In genomic region chr12:56221757-56222530, GRCh38 we compare ENCODE assay signal across 8 cellular contexts. TPM values are rescaled to one million over a fixed set of nuclear protein-coding genes. Genes with fewer than 3 reads are reported as not detected.
A peak's percentile ranks its signal among the peaks of the same experiment; 100 is the strongest.
DNase-seq lines count a peak whose midpoint lies in the region; ATAC-seq and TF ChIP-seq lines count a peak whose summit lies in the region.

Gene RNF41 (minus strand): TSS chr12:56221922. CDS start chr12:56214047, 7,875 bp downstream.

- DNase-seq in DMS53 treated with DMSO at 0.1 percent for 48 hours (lab: John Stamatoyannopoulos, UW; ENCODE audit: unreplicated experiment): peak; percentile 95
- peak; percentile 97 to 99 (median 97) for DNase-seq in Peyer's patch
- peak; percentile 95 to 96 for DNase-seq in activated T-cell treated with anti-CD3 and anti-CD28 coated beads, Interleukin-2, amount 50 U/mL, for 48 hours
- DNase-seq in stimulated activated CD8-positive, alpha-beta memory T cell treated with anti-CD3 and anti-CD28 coated beads, Interleukin-7, amount 100 ng/mL, for 4 hours (ENCODE audit: low read depth in 2 of 2): peak; percentile 87

- H3K27ac ChIP-seq in KMS-11: peak within 1 kb of the TSS; percentile 34
- peak within 1 kb of the TSS; percentile 94 to 99 (median 95) for H3K27ac ChIP-seq in Peyer's patch
- peak within 1 kb of the TSS; percentile 99 for H3K27ac ChIP-seq in muscle layer of duodenum (ENCODE audit: low read length)

- H3K27me3 ChIP-seq in KMS-11 (ENCODE audit: insufficient read depth, low read depth): no peaks in the 10 kb centered on the region
- no peaks in the 10 kb centered on the region for H3K27me3 ChIP-seq in Peyer's patch
- no peaks in the 10 kb centered on the region for H3K27me3 ChIP-seq in muscle layer of duodenum (ENCODE audit: low read depth, low read length)

- H3K4me2 ChIP-seq in KMS-11: peak within 1 kb of the TSS; percentile 80

- TF ChIP-seq CTCF in KMS-11 (conservative IDR thresholded peaks at IDR 0.05; ENCODE audit: low read depth, low read length) (no peak), Peyer's patch (IDR thresholded peaks at IDR 0.05) (peak in 2 of 6 experiments; percentile 2 to 15)

- TF ChIP-seq POLR2A in Peyer's patch (IDR thresholded peaks at IDR 0.05): peak; percentile 92 to 96

- peaks cover 9% of the 10 kb centered on the region; the same call in 1 of the 2 replicates for H3K79me2 ChIP-seq in KMS-11 (ENCODE audit: insufficient read depth, low read depth)

- H3K4me3 ChIP-seq in KMS-11 (IDR thresholded peaks at IDR 0.05; ENCODE audit: insufficient read depth, low read depth, low read length): peak within 1 kb of the TSS; percentile 88
- H3K4me3 ChIP-seq in Peyer's patch: peak within 1 kb of the TSS; percentile 67 to 96 (median 85)
- H3K4me3 ChIP-seq in muscle layer of duodenum (ENCODE audit: low read depth in 1 of 2, low read length in 2 of 2): peak within 1 kb of the TSS; percentile 83 to 93

- H3K4me1 ChIP-seq in KMS-11 (ENCODE audit: low read depth, poor library complexity, severe bottlenecking) (peaks cover 30% of the 10 kb centered on the region), Peyer's patch (peaks cover 5 to 47% (median 7%) of the 10 kb centered on the region in 4 donors), muscle layer of duodenum (ENCODE audit: control insufficient read depth in 1 of 2, insufficient read depth in 2 of 2, low read length in 2 of 2) (peaks cover 4 to 33% of the 10 kb centered on the region in 2 donors)

- peak within 1 kb of the TSS; percentile 75 for H3K9ac ChIP-seq in KMS-11

- H3K36me3 ChIP-seq in KMS-11 (ENCODE audit: insufficient read depth) (no peaks in the 10 kb centered on the region), Peyer's patch (peaks cover 0 to 4% (median 0%) of the 10 kb centered on the region in 3 donors), muscle layer of duodenum (ENCODE audit: control insufficient read depth in 1 of 2, insufficient read depth in 2 of 2, low read length in 2 of 2) (peaks cover 4 to 10% of the 10 kb centered on the region in 2 donors)

- H2AFZ ChIP-seq in KMS-11 (ENCODE audit: low read depth): peak within 1 kb of the TSS; percentile 95

- ATAC-seq in GM21737 (IDR thresholded peaks at IDR 0.05; ENCODE audit: unreplicated experiment): peak; percentile 73
- peak; percentile 92 for ATAC-seq in esophagus mucosa

- no peaks in the 10 kb centered on the region for H4K20me1 ChIP-seq in KMS-11 (ENCODE audit: insufficient read depth)

- H3K9me3 ChIP-seq in Peyer's patch (no peaks in the 10 kb centered on the region), muscle layer of duodenum (ENCODE audit: control insufficient read depth in 1 of 2, low read length in 2 of 2) (no peaks in the 10 kb centered on the region)

RNA-seq across cellular contexts. Expression of gene RNF41, which starts in this region (rescaled TPM):
- total RNA-seq in Peyer's patch: 10 to 100 TPM; 23.8 to 52.0 (median 37.6) TPM
- 26.9 TPM for total RNA-seq in esophagus mucosa

Comparison
In these comparisons a context has a peak if more than half of its experiments do, and no peak if none do; other contexts are left out.
1. Peak in every context shown above with its lines: DNase-seq, ATAC-seq, H3K4me3 ChIP-seq and H3K27ac ChIP-seq.
2. H3K27ac ChIP-seq: peak in every context shown above with its lines; median percentile 99 in muscle layer of duodenum; 95 in Peyer's patch; 34 in KMS-11.